In the genomic region with DNA sequence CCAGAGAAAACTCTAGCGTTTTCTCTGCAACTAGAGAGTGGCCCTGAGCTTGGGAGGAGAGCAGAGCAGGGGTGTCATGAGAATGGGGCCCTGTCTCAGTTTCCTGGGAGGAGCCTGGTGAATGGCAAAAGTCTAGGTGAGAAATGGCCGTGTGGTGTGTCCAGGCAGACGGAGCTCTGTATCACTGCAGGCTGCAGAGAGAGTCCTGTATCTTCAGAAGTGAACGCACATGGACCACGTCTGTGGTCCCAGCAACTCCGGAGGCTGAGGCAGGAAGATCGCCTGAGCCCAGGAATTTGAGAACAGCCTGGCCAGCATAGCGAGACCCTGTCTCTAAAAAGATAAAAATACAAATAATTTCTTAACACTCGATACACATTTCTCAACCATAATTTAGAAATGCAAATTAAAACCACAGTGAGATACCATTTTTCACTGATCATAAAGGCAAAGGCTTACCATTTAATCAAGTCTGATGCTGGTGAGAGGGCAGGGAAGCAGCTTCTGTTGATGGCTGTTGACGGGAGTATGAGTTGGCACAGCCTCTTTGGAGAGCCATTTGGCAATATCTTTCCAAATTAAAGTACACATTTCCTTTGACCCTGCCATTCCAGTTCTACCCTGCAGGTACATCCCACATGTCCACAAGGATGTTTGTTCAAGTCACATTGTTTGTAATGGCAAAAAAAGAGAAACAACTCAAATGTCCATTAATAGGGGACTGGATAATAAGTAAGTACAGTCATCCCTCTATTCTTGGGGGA, we compare ENCODE assay signal across 20 cellular contexts. TPM values are rescaled to one million over a fixed set of nuclear protein-coding genes. Genes with fewer than 3 reads are reported as not detected.
DNase-seq lines count a peak whose midpoint lies in the region; ATAC-seq and TF ChIP-seq lines count a peak whose summit lies in the region.
"Had no signal": no experiment of that assay in that cellular context is flagged by ENCODE, and none has a peak within 500 bp of the region (broad histone marks: within the 10 kb centered on the region; RNA-seq: fewer than 3 reads in every experiment).

No MANE protein-coding gene starts in this region.

- CTCF ChIA-PET in PC-9 (lab: Charles Lee), result no interaction called here

- no peaks in the 10 kb centered on the region for H3K9me3 Mint-ChIP-seq in stimulated activated effector memory CD8-positive, alpha-beta T cell treated with anti-CD3 and anti-CD28 coated beads, Interleukin-12 subunit alpha, Interleukin-12 subunit beta, amount 100 ng/mL, for 72 hours
- H3K9me3 Mint-ChIP-seq: activated T-helper 2 cell treated with anti-CD3 and anti-CD28 coated beads, Interferon-gamma antibody, Interleukin-2, Interleukin-4, amounts not matched to agents 10 μg/mL and 5 μg/mL and 100 μg/mL, durations not matched to agents 14 hours and 24 hours and 36 hours; CD8-positive, alpha-beta memory T cell; natural killer cell treated with Interleukin-12 subunit alpha and Interleukin-12 subunit beta and Interleukin-15 and Interleukin-18, amount 100 ng/mL, for 72 hours; stimulated activated naive CD8-positive, alpha-beta T cell treated with anti-CD3 and anti-CD28 coated beads, Interleukin-15, amount 100 ng/mL, for 72 hours had no signal

- DNase-seq in SIG-M5 treated with dmso at 0.1 percent for 504 hours (lab: John Stamatoyannopoulos, UW; ENCODE audit: unreplicated experiment) (peak; percentile 53), SIG-M5 (lab: John Stamatoyannopoulos, UW) (no peak), PC-9 (peak in 1 of 2 experiments; percentile 80), left colon (no peak), ecto neural progenitor cell (ENCODE audit: low spot score) (no peak), NCI-H2227 treated with DMSO at 0.1 percent for 48 hours (lab: John Stamatoyannopoulos, UW) (no peak)
- DNase-seq in stimulated activated effector memory CD8-positive, alpha-beta T cell treated with anti-CD3 and anti-CD28 coated beads, Interleukin-12 subunit alpha, Interleukin-12 subunit beta, amount 100 ng/mL, for 72 hours (ENCODE audit: low spot score in 2 of 2), result no peak
- DNase-seq: ACHN; anterior cingulate cortex; CD8-positive, alpha-beta memory T cell; EL; foreskin melanocyte; NCI-H187; NCI-H526 treated with DMSO at 0.1 percent for 48 hours; stimulated activated naive CD8-positive, alpha-beta T cell treated with anti-CD3 and anti-CD28 coated beads, Interleukin-15, amount 100 ng/mL, for 72 hours had no signal

- no peaks in the 10 kb centered on the region for H3K9me2 ChIP-seq in PC-9 (ENCODE audit: insufficient read depth)

- H3K79me2 ChIP-seq in PC-9 (ENCODE audit: low read depth), result no peaks in the 10 kb centered on the region

- no peak overlapping the region for H3K4me3 ChIP-seq in PC-9

- no peak overlapping the region for H3K4me3 Mint-ChIP-seq in stimulated activated effector memory CD8-positive, alpha-beta T cell treated with anti-CD3 and anti-CD28 coated beads, Interleukin-12 subunit alpha, Interleukin-12 subunit beta, amount 100 ng/mL, for 72 hours
- H3K4me3 Mint-ChIP-seq: CD8-positive, alpha-beta memory T cell; natural killer cell treated with Interleukin-12 subunit alpha and Interleukin-12 subunit beta and Interleukin-15 and Interleukin-18, amount 100 ng/mL, for 72 hours; stimulated activated naive CD8-positive, alpha-beta T cell treated with anti-CD3 and anti-CD28 coated beads, Interleukin-15, amount 100 ng/mL, for 72 hours had no signal

- no peaks in the 10 kb centered on the region for H4K20me1 ChIP-seq in PC-9 (ENCODE audit: insufficient read depth)

- H2AFZ ChIP-seq in PC-9, result no peak overlapping the region

- no peaks in the 10 kb centered on the region for H3K36me3 ChIP-seq in PC-9 (ENCODE audit: low read depth)

- H3K36me3 Mint-ChIP-seq in stimulated activated effector memory CD8-positive, alpha-beta T cell treated with anti-CD3 and anti-CD28 coated beads, Interleukin-12 subunit alpha, Interleukin-12 subunit beta, amount 100 ng/mL, for 72 hours, result no peaks in the 10 kb centered on the region
- H3K36me3 Mint-ChIP-seq: CD8-positive, alpha-beta memory T cell; natural killer cell treated with Interleukin-12 subunit alpha and Interleukin-12 subunit beta and Interleukin-15 and Interleukin-18, amount 100 ng/mL, for 72 hours had no signal

- peak overlapping the region; percentile 40; the same call in 1 of the 2 replicates for H3K4me2 ChIP-seq in PC-9

- intact Hi-C loops in PC-9 (cut with micrococcal nuclease; ENCODE audit: unreplicated experiment), result no loop called here
- intact Hi-C loops in left colon (cut with DNase I, micrococcal nuclease), result no loop called here

- POLR2A ChIA-PET in PC-9 (lab: Charles Lee; ENCODE audit: unreplicated experiment), result no interaction called here

- H3K4me1 Mint-ChIP-seq in stimulated activated effector memory CD8-positive, alpha-beta T cell treated with anti-CD3 and anti-CD28 coated beads, Interleukin-12 subunit alpha, Interleukin-12 subunit beta, amount 100 ng/mL, for 72 hours, result peaks cover 23% of the 10 kb centered on the region

- peaks cover 27% of the 10 kb centered on the region for H3F3A ChIP-seq in PC-9 (ENCODE audit: insufficient read depth, low read depth)

- ATAC-seq in left colon, result peak; percentile 14
- no peak for ATAC-seq in stimulated activated effector memory CD8-positive, alpha-beta T cell treated with anti-CD3 and anti-CD28 coated beads, Interleukin-12 subunit alpha, Interleukin-12 subunit beta, amount 100 ng/mL, for 72 hours
- ATAC-seq in GM19467 (IDR thresholded peaks at IDR 0.05; ENCODE audit: unreplicated experiment), result no peak
- ATAC-seq: activated CD4-positive, CD25-positive, alpha-beta regulatory T cell treated with anti-CD3 and anti-CD28 coated beads, Interleukin-2, amount 50 U/mL, for 24 hours had no signal

- no TSS peak for BruUV-seq in PC-9 (replicated peaks; lab: Mats Ljungman, UMichigan)

- peak overlapping the region; percentile 27 for H3K27ac ChIP-seq in PC-9
- H3K27ac ChIP-seq: RWPE1 had no signal

- H3K27ac Mint-ChIP-seq in stimulated activated effector memory CD8-positive, alpha-beta T cell treated with anti-CD3 and anti-CD28 coated beads, Interleukin-12 subunit alpha, Interleukin-12 subunit beta, amount 100 ng/mL, for 72 hours, result peak overlapping the region; percentile 0
- H3K27ac Mint-ChIP-seq: activated T-helper 2 cell treated with anti-CD3 and anti-CD28 coated beads, Interferon-gamma antibody, Interleukin-2, Interleukin-4, amounts not matched to agents 10 μg/mL and 5 μg/mL and 100 μg/mL, durations not matched to agents 14 hours and 24 hours and 36 hours; CD8-positive, alpha-beta memory T cell had no signal

- TF ChIP-seq CTCF in PC-9 (conservative IDR thresholded peaks at IDR 0.05), result no peak

- H3K4me1 ChIP-seq in PC-9 (replicated peaks; ENCODE audit: insufficient read depth), result peaks cover 51% of the 10 kb centered on the region

- H3K9me3 ChIP-seq in PC-9 (ENCODE audit: insufficient read depth, low read depth), result no peaks in the 10 kb centered on the region

- H3K27me3 ChIP-seq in PC-9 (ENCODE audit: insufficient read depth, low read depth), result no peaks in the 10 kb centered on the region

RNA-seq across cellular contexts. Expression of gene NFKBIA, which starts 51.0 kb away (rescaled TPM):
- total RNA-seq in PC-9 (2021) (30.2 and 34.8 TPM in 2 replicates), left colon (100 to 1,000 TPM; 150 to 193 TPM)
